8 cellular contexts compared by ENCODE assay signal in genomic region chr9:114911167-114911821, GRCh38. TPM values are rescaled to one million over a fixed set of nuclear protein-coding genes. Genes with fewer than 3 reads are reported as not detected.
A peak's percentile ranks its signal among the peaks of the same experiment; 100 is the strongest.
DNase-seq lines count a peak whose midpoint lies in the region; ATAC-seq and TF ChIP-seq lines count a peak whose summit lies in the region.

No MANE protein-coding gene starts in this region.

- peak; percentile 71 to 85 (median 80) for ATAC-seq in right lobe of liver
- no peak for ATAC-seq in HG03469 (IDR thresholded peaks at IDR 0.05; ENCODE audit: unreplicated experiment)
- ATAC-seq in HG03095 (IDR thresholded peaks at IDR 0.05; ENCODE audit: unreplicated experiment): no peak

- H3K4me1 ChIP-seq in right lobe of liver: peaks cover 0 to 12% (median 6%) of the 10 kb centered on the region in 4 donors

- no peak for TF ChIP-seq POLR2A in right lobe of liver (IDR thresholded peaks at IDR 0.05)

- CTCF ChIA-PET in BJ (lab: Yijun Ruan, JAX): interaction anchor here (0.6 to 11.8 kb wide), 22 partner anchors 10 to 731 kb away, joined by 3 to 195 read pairs (median 5); partner anchors contain the start of gene TEX48

- DNase-seq in BJ (ENCODE audit: low read depth): no peak
- peak; percentile 53 for DNase-seq in H4 (ENCODE audit: low spot score)
- DNase-seq in NCI-H82 (lab: John Stamatoyannopoulos, UW): peak; percentile 97
- DNase-seq in cardiac fibroblast (ENCODE audit: low read depth in 2 of 2): peak; percentile 61 to 70
- DNase-seq in right lobe of liver: no peak
- DNase-seq in stimulated activated CD4-positive, alpha-beta T cell treated with anti-CD3 and anti-CD28 coated beads, Interleukin-2, amount 100 ng/mL, for 24 hours: no peak

- no peak overlapping the region for H3K4me3 ChIP-seq in BJ (ENCODE audit: low read depth, low read length)
- no peak overlapping the region for H3K4me3 ChIP-seq in cardiac fibroblast (replicated peaks in 1 of 2; ENCODE audit: low read depth in 2 of 2, low read length in 2 of 2)
- H3K4me3 ChIP-seq in right lobe of liver: no peak overlapping the region

- no peaks in the 10 kb centered on the region for H3K36me3 ChIP-seq in BJ (ENCODE audit: control insufficient read depth, insufficient read depth, low read length)
- no peaks in the 10 kb centered on the region for H3K36me3 ChIP-seq in right lobe of liver

- H3K27me3 ChIP-seq in BJ (ENCODE audit: control insufficient read depth, insufficient read depth, low read length) (no peaks in the 10 kb centered on the region; the same call in 1 of the 2 replicates), right lobe of liver (no peaks in the 10 kb centered on the region)

- intact Hi-C loops in right lobe of liver (cut with DNase I): loop anchor here (5.0 to 10.0 kb wide), 2 partner anchors 101 to 104 kb away; no protein-coding TSS in a partner anchor

- 38% methylated on average over 2 of the region's 2 CpGs for WGBS in right lobe of liver (ENCODE audit: insufficient coverage, low coverage, low lambda C conversion rate, missing lambda C conversion rate)

- peak; percentile 83 for TF ChIP-seq CTCF in BJ (IDR thresholded peaks at IDR 0.05; ENCODE audit: insufficient read depth, low read depth, low read length)
- peak; percentile 81 for TF ChIP-seq CTCF in cardiac fibroblast (IDR thresholded peaks at IDR 0.05; ENCODE audit: low read depth, low read length)
- TF ChIP-seq CTCF in right lobe of liver (IDR thresholded peaks at IDR 0.05): peak; percentile 78 to 89 (median 84)

- POLR2A ChIA-PET in BJ (lab: Charles Lee): no interaction called here

- H3K27ac ChIP-seq in right lobe of liver: no peak overlapping the region

- H3K9me3 ChIP-seq in right lobe of liver: no peaks in the 10 kb centered on the region

RNA-seq across cellular contexts. Expression of gene TNFSF8, which starts 19.1 kb away (rescaled TPM):
- polyA plus RNA-seq in BJ (2011; rRNA removed): not detected in 2 replicates
- polyA minus RNA-seq in BJ (2011; rRNA and poly(A)+ RNA removed): not detected in 2 replicates
- total RNA-seq in H4 (2014; rRNA removed; shearing (Covaris generic)): not detected in 2 replicates
- 1 to 10 TPM in 1 of 6 experiments, under 1 TPM in 5; 0.19 to 2.0 (median 0.38) TPM for total RNA-seq in right lobe of liver

Comparison
In these comparisons a context has a peak if more than half of its experiments do, and no peak if none do; other contexts are left out.
1. DNase-seq: peak in H4 (single experiment), NCI-H82 (single experiment) and cardiac fibroblast (2 of 2); none in BJ (single experiment), right lobe of liver (0 of 3) and stimulated activated CD4-positive, alpha-beta T cell treated with anti-CD3 and anti-CD28 coated beads, Interleukin-2, amount 100 ng/mL, for 24 hours (0 of 2).
2. ATAC-seq: peak in right lobe of liver (4 of 4); none in HG03469 (single experiment) and HG03095 (single experiment).
3. Peak in every context shown above with its lines, with median percentiles within 50 percentile points of each other: CTCF ChIP-seq.